In genomic region chr6:29016559-29017427, GRCh38 we compare ENCODE assay signal across 8 cellular contexts. TPM values are rescaled to one million over a fixed set of nuclear protein-coding genes. Genes with fewer than 3 reads are reported as not detected.
A peak's percentile ranks its signal among the peaks of the same experiment; 100 is the strongest.
DNase-seq lines count a peak whose midpoint lies in the region; ATAC-seq and TF ChIP-seq lines count a peak whose summit lies in the region.

No MANE protein-coding gene starts in this region.

- H3K27me3 ChIP-seq in PC-3 (ENCODE audit: low read length) (no peaks in the 10 kb centered on the region), fibroblast of lung (ENCODE audit: control insufficient read depth, insufficient read depth, low read length) (no peaks in the 10 kb centered on the region)

- H3K36me3 Mint-ChIP-seq in activated T-cell treated with anti-CD3 and anti-CD28 coated beads, Interleukin-2, amount 50 U/mL, for 4 hours (ENCODE audit: insufficient read depth), result no peaks in the 10 kb centered on the region
- H3K36me3 Mint-ChIP-seq in naive B cell, result peaks cover 0 to 2% of the 10 kb centered on the region in 2 donors
- H3K36me3 Mint-ChIP-seq in stimulated activated effector memory CD8-positive, alpha-beta T cell treated with anti-CD3 and anti-CD28 coated beads, Interleukin-12 subunit alpha, Interleukin-12 subunit beta, amount 100 ng/mL, for 72 hours, result no peaks in the 10 kb centered on the region

- TF ChIP-seq CTCF in PC-3 (conservative IDR thresholded peaks at IDR 0.05; ENCODE audit: low read depth, low read length) (peak; percentile 96), fibroblast of lung (conservative IDR thresholded peaks at IDR 0.05 in 1 of 2, IDR thresholded peaks at IDR 0.05 in 1 of 2; ENCODE audit: low read depth in 1 of 2, low read length in 2 of 2) (peak; percentile 92 to 93)

- H3K27ac Mint-ChIP-seq in naive B cell, result peak overlapping the region; percentile 55 to 89 (median 80)
- peak overlapping the region; percentile 41 for H3K27ac Mint-ChIP-seq in stimulated activated effector memory CD8-positive, alpha-beta T cell treated with anti-CD3 and anti-CD28 coated beads, Interleukin-12 subunit alpha, Interleukin-12 subunit beta, amount 100 ng/mL, for 72 hours

- peak overlapping the region; percentile 94 for H3K4me3 ChIP-seq in PC-3 (ENCODE audit: low read length)
- peak overlapping the region; percentile 54 to 97 (median 60) for H3K4me3 ChIP-seq in fibroblast of lung (replicated peaks in 1 of 4; ENCODE audit: control extremely low read depth in 1 of 4, insufficient read depth in 1 of 4, low read depth in 3 of 4, low read length in 4 of 4)

- H4K20me1 ChIP-seq in PC-3 (ENCODE audit: low read length) (no peaks in the 10 kb centered on the region), fibroblast of lung (ENCODE audit: control insufficient read depth, extremely low read depth, insufficient read depth, low read length) (no peaks in the 10 kb centered on the region)

- H3K9ac ChIP-seq in PC-3 (ENCODE audit: low read length), result peak overlapping the region; percentile 38; the same call in 1 of the 2 replicates
- no peak overlapping the region for H3K9ac ChIP-seq in fibroblast of lung (ENCODE audit: insufficient read depth, low read length)

- H3K4me1 Mint-ChIP-seq in activated T-cell treated with anti-CD3 and anti-CD28 coated beads, Interleukin-2, amount 50 U/mL, for 4 hours (ENCODE audit: low read depth), result peaks cover 11% of the 10 kb centered on the region
- H3K4me1 Mint-ChIP-seq in naive B cell, result peaks cover 19 to 20% (median 19%) of the 10 kb centered on the region in 3 donors
- H3K4me1 Mint-ChIP-seq in stimulated activated effector memory CD8-positive, alpha-beta T cell treated with anti-CD3 and anti-CD28 coated beads, Interleukin-12 subunit alpha, Interleukin-12 subunit beta, amount 100 ng/mL, for 72 hours, result peaks cover 18% of the 10 kb centered on the region

- no peaks in the 10 kb centered on the region for H3K9me2 ChIP-seq in PC-3 (replicated peaks; ENCODE audit: low read length)

- H3K27me3 Mint-ChIP-seq in activated T-cell treated with anti-CD3 and anti-CD28 coated beads, Interleukin-2, amount 50 U/mL, for 4 hours (ENCODE audit: low read depth), result peaks cover 21% of the 10 kb centered on the region
- H3K27me3 Mint-ChIP-seq in naive B cell, result peaks cover 38 to 69% (median 50%) of the 10 kb centered on the region in 3 donors

- H3K27ac ChIP-seq in PC-3 (ENCODE audit: low read length) (no peak overlapping the region), fibroblast of lung (ENCODE audit: insufficient read depth, low read length) (no peak overlapping the region)

- no TSS peak for BruUV-seq in PC-3 (replicated peaks; lab: Mats Ljungman, UMichigan)

- no peaks in the 10 kb centered on the region for H3K9me3 ChIP-seq in PC-3 (ENCODE audit: low read length)
- no peaks in the 10 kb centered on the region for H3K9me3 ChIP-seq in fibroblast of lung (ENCODE audit: control insufficient read depth, insufficient read depth, low read depth, low read length)

- no peaks in the 10 kb centered on the region for H3F3A ChIP-seq in PC-3 (ENCODE audit: low read length, unreplicated experiment)

- peak; percentile 80 for ATAC-seq in GM21526 (IDR thresholded peaks at IDR 0.05; ENCODE audit: low FRiP score, unreplicated experiment)
- peak; percentile 90 for ATAC-seq in PC-3
- peak; percentile 86 to 90 for ATAC-seq in activated T-cell treated with anti-CD3 and anti-CD28 coated beads, Interleukin-2, amount 50 U/mL, for 4 hours
- ATAC-seq in naive B cell (ENCODE audit: low read depth in 2 of 2), result peak; percentile 84 to 85
- peak; percentile 92 for ATAC-seq in stimulated activated effector memory CD8-positive, alpha-beta T cell treated with anti-CD3 and anti-CD28 coated beads, Interleukin-12 subunit alpha, Interleukin-12 subunit beta, amount 100 ng/mL, for 72 hours

- H3K79me2 ChIP-seq in PC-3 (ENCODE audit: low read length) (no peaks in the 10 kb centered on the region), fibroblast of lung (ENCODE audit: control insufficient read depth, insufficient read depth, low read length) (no peaks in the 10 kb centered on the region)

- CTCF ChIA-PET in PC-3 (lab: Charles Lee), result interaction anchor here (0.6 to 2.1 kb wide), 6 partner anchors 74 to 644 kb away, joined by 3 to 9 read pairs (median 4); partner anchors contain the start of gene TRIM27

- H3K4me1 ChIP-seq in PC-3 (ENCODE audit: insufficient read depth, low read length) (no peaks in the 10 kb centered on the region), fibroblast of lung (ENCODE audit: control insufficient read depth, extremely low read depth, insufficient read depth, low read length) (no peaks in the 10 kb centered on the region)

- H3K4me2 ChIP-seq in PC-3 (ENCODE audit: low read length), result peak overlapping the region; percentile 100
- peak overlapping the region; percentile 91 for H3K4me2 ChIP-seq in fibroblast of lung (ENCODE audit: extremely low read depth, insufficient read depth, low read length)

- H3K9me3 Mint-ChIP-seq in activated T-cell treated with anti-CD3 and anti-CD28 coated beads, Interleukin-2, amount 50 U/mL, for 4 hours, result no peaks in the 10 kb centered on the region
- H3K9me3 Mint-ChIP-seq in naive B cell, result peaks cover 0 to 22% (median 7%) of the 10 kb centered on the region in 7 donors
- H3K9me3 Mint-ChIP-seq in stimulated activated effector memory CD8-positive, alpha-beta T cell treated with anti-CD3 and anti-CD28 coated beads, Interleukin-12 subunit alpha, Interleukin-12 subunit beta, amount 100 ng/mL, for 72 hours, result no peaks in the 10 kb centered on the region

- intact Hi-C loops in PC-3 (cut with micrococcal nuclease), result loop anchor here (1.0 to 10.0 kb wide), 8 partner anchors 31 to 571 kb away; partner anchors contain the start of gene OR2H2

- H3K4me3 Mint-ChIP-seq in activated T-cell treated with anti-CD3 and anti-CD28 coated beads, Interleukin-2, amount 50 U/mL, for 4 hours, result peak overlapping the region; percentile 87
- H3K4me3 Mint-ChIP-seq in naive B cell, result peak overlapping the region; percentile 79 to 93 (median 90)
- peak overlapping the region; percentile 84 for H3K4me3 Mint-ChIP-seq in stimulated activated effector memory CD8-positive, alpha-beta T cell treated with anti-CD3 and anti-CD28 coated beads, Interleukin-12 subunit alpha, Interleukin-12 subunit beta, amount 100 ng/mL, for 72 hours

- POLR2A ChIA-PET in PC-3 (lab: Charles Lee; ENCODE audit: unreplicated experiment), result interaction anchor here (0.6 kb wide), 1 partner anchor 56 kb away, joined by 5 read pairs; no protein-coding TSS in a partner anchor

- DNase-seq in DMS114 treated with DMSO at 0.1 percent for 48 hours (lab: John Stamatoyannopoulos, UW; ENCODE audit: unreplicated experiment) (peak; percentile 87), HuH-7.5 (ENCODE audit: low spot score) (peak; percentile 58), PC-3 (peak; percentile 91), fibroblast of lung (ENCODE audit: low read depth in 2 of 2) (peak; percentile 66 to 82), naive B cell (peak; percentile 76)
- peak; percentile 84 for DNase-seq in activated T-cell treated with anti-CD3 and anti-CD28 coated beads, Interleukin-2, amount 50 U/mL, for 4 hours
- DNase-seq in stimulated activated effector memory CD8-positive, alpha-beta T cell treated with anti-CD3 and anti-CD28 coated beads, Interleukin-12 subunit alpha, Interleukin-12 subunit beta, amount 100 ng/mL, for 72 hours (ENCODE audit: low spot score in 2 of 2), result peak; percentile 79 to 90

- H2AFZ ChIP-seq in PC-3 (ENCODE audit: low read length), result peak overlapping the region; percentile 100
- H2AFZ ChIP-seq in fibroblast of lung (ENCODE audit: low read length), result peak overlapping the region; percentile 87

- no peaks in the 10 kb centered on the region for H3K36me3 ChIP-seq in PC-3 (ENCODE audit: low read depth, low read length)
- no peaks in the 10 kb centered on the region for H3K36me3 ChIP-seq in fibroblast of lung (ENCODE audit: control insufficient read depth, insufficient read depth, low read length)

RNA-seq across cellular contexts. Expression of gene ZNF311, which starts 11.7 kb away (rescaled TPM):
- 0.04 and 0.40 TPM in 2 replicates for total RNA-seq in PC-3 (2014; rRNA removed)
- total RNA-seq in activated T-cell treated with anti-CD3 and anti-CD28 coated beads, Interleukin-2, amount 50 U/mL, for 4 hours, result under 1 TPM; 0.48 to 0.53 (median 0.52) TPM
- 3.5 and 3.6 TPM in 2 replicates for total RNA-seq in fibroblast of lung
- polyA plus RNA-seq in fibroblast of lung, result 0.61 and 0.89 TPM in 2 replicates
- 0.59 and 0.73 TPM in 2 replicates for polyA plus RNA-seq in fibroblast of lung (2012)
- polyA minus RNA-seq in fibroblast of lung (ENCODE audit: low replicate concordance), result 1.1 TPM in 1 of 2 replicates, not detected in the other
- not detected for polyA plus RNA-seq in naive B cell (ENCODE audit: low read depth in 6 of 6)

RNA-seq across cellular contexts. Expression of gene OR2W1, which starts 28.2 kb away (rescaled TPM):
- total RNA-seq in PC-3 (2014; rRNA removed) (not detected in 2 replicates), fibroblast of lung (not detected in 2 replicates)
- not detected for total RNA-seq in activated T-cell treated with anti-CD3 and anti-CD28 coated beads, Interleukin-2, amount 50 U/mL, for 4 hours
- polyA plus RNA-seq in fibroblast of lung (not detected in 2 replicates), naive B cell (ENCODE audit: low read depth in 6 of 6) (not detected)
- polyA plus RNA-seq in fibroblast of lung (2012), result not detected in 2 replicates
- 2.6 TPM in 1 of 2 replicates, not detected in the other for polyA minus RNA-seq in fibroblast of lung (ENCODE audit: low replicate concordance)
